In genomic region chrX:47583240-47583861, GRCh38 we compare ENCODE assay signal across 10 cellular contexts. TPM values are rescaled to one million over a fixed set of nuclear protein-coding genes. Genes with fewer than 3 reads are reported as not detected.
DNase-seq lines count a peak whose midpoint lies in the region; ATAC-seq and TF ChIP-seq lines count a peak whose summit lies in the region.
"Had no signal": no experiment of that assay in that cellular context is flagged by ENCODE, and none has a peak within 500 bp of the region (broad histone marks: within the 10 kb centered on the region; RNA-seq: fewer than 3 reads in every experiment).

No MANE protein-coding gene starts in this region.

- DNase-seq in AG04449 (ENCODE audit: low read depth, low spot score), result no peak
- no peak for DNase-seq in HCT116 (ENCODE audit: low read depth, low spot score)
- no peak for DNase-seq in choroid plexus epithelial cell (ENCODE audit: low read depth)
- no peak for DNase-seq in natural killer cell
- DNase-seq in activated gamma-delta T cell (lab: John Stamatoyannopoulos, UW), result no peak
- DNase-seq in stimulated activated CD4-positive, alpha-beta T cell treated with anti-CD3 and anti-CD28 coated beads, Interleukin-2, amount 100 ng/mL, for 48 hours, result no peak
- DNase-seq in CD1c-positive myeloid dendritic cell (ENCODE audit: extremely low spot score), result no peak
- DNase-seq: stimulated activated CD4-positive, alpha-beta T cell treated with anti-CD3 and anti-CD28 coated beads, Interleukin-4, amount 100 ng/mL, for 1 hour had no signal

- peak overlapping the region in 1 of 2 donors; percentile 88 for H3K27ac Mint-ChIP-seq in natural killer cell

- no peaks in the 10 kb centered on the region for H3K9me3 Mint-ChIP-seq in natural killer cell

- peak overlapping the region; percentile 61 for H3K4me3 Mint-ChIP-seq in natural killer cell

- TF ChIP-seq CTCF in AG04449 (IDR thresholded peaks at IDR 0.05; ENCODE audit: insufficient read depth, low read length, missing control alignments), result no peak
- TF ChIP-seq CTCF in HCT116 (IDR thresholded peaks at IDR 0.05 in 2 of 3, conservative IDR thresholded peaks at IDR 0.05 in 1 of 3; ENCODE audit: borderline replicate concordance in 1 of 3, insufficient read depth in 1 of 3, low read depth in 2 of 3, low read length in 2 of 3), result no peak
- no peak for TF ChIP-seq CTCF in choroid plexus epithelial cell (conservative IDR thresholded peaks at IDR 0.05; ENCODE audit: low read depth, low read length)
- no peak for TF ChIP-seq CTCF in natural killer cell (IDR thresholded peaks at IDR 0.05)

- H3K36me3 ChIP-seq in HCT116 (ENCODE audit: control insufficient read depth in 1 of 2, insufficient read depth in 2 of 2, low read length in 2 of 2), result peaks cover 3 to 6% of the 10 kb centered on the region in 2 experiments; a peak in 1 of 4 replicates

- CTCF ChIA-PET in AG04449 (lab: Yijun Ruan, JAX), result no interaction called here
- CTCF ChIA-PET in HCT116 (lab: Charles Lee), result no interaction called here

- peak overlapping the region; percentile 77 for H3K9ac ChIP-seq in HCT116 (ENCODE audit: low read length)

- peaks cover 20 to 39% of the 10 kb centered on the region in 2 donors for H3K4me1 Mint-ChIP-seq in natural killer cell

- POLR2A ChIA-PET in AG04449 (lab: Yijun Ruan, JAX), result interaction anchor here (0.7 to 1.7 kb wide), 2 partner anchors 10 to 1868 kb away, joined by 3 to 5 read pairs; no protein-coding TSS in a partner anchor
- POLR2A ChIA-PET in HCT116 (lab: Charles Lee), result no interaction called here

- no peak for TF ChIP-seq POLR2A in HCT116 (IDR thresholded peaks at IDR 0.05; ENCODE audit: borderline replicate concordance, extremely low read depth, insufficient read depth, insufficient read length)

- no peaks in the 10 kb centered on the region for H3K36me3 Mint-ChIP-seq in natural killer cell

- H3K4me3 ChIP-seq in AG04449 (ENCODE audit: low read depth, low read length), result peak overlapping the region; percentile 76
- H3K4me3 ChIP-seq in HCT116 (replicated peaks in 1 of 2; ENCODE audit: low read depth in 1 of 2, low read length in 2 of 2), result peak overlapping the region; percentile 59 to 66
- peak overlapping the region; percentile 75 for H3K4me3 ChIP-seq in choroid plexus epithelial cell (ENCODE audit: low read depth, low read length)

- no peaks in the 10 kb centered on the region for H3K9me3 ChIP-seq in HCT116 (ENCODE audit: control insufficient read depth in 1 of 2, insufficient read depth in 1 of 2, low read depth in 1 of 2, low read length in 2 of 2)

- H2AFZ ChIP-seq in HCT116 (ENCODE audit: low read depth, low read length, poor library complexity, severe bottlenecking), result no peak overlapping the region

- no peak for TF ChIP-seq RAD21 in HCT116 (IDR thresholded peaks at IDR 0.05; ENCODE audit: low read depth)

- H3K79me2 ChIP-seq in HCT116 (ENCODE audit: insufficient read depth, low read length), result peaks cover 20% of the 10 kb centered on the region

- H3K27ac ChIP-seq in HCT116 (ENCODE audit: low read depth, low read length), result peak overlapping the region; percentile 13; the same call in 1 of the 2 replicates

- H3K4me2 ChIP-seq in HCT116 (ENCODE audit: low read length), result peak overlapping the region; percentile 72

- intact Hi-C loops in HCT116 (cut with micrococcal nuclease) (no loop called here), natural killer cell (cut with micrococcal nuclease) (loop anchor here (5.0 kb wide), 1 partner anchor 36 kb away; no protein-coding TSS in a partner anchor)

- H3K27me3 Mint-ChIP-seq in natural killer cell (ENCODE audit: low read depth in 2 of 2), result peaks cover 0 to under 1% of the 10 kb centered on the region in 2 donors

- H3K9me2 ChIP-seq in HCT116 (ENCODE audit: insufficient read depth), result no peaks in the 10 kb centered on the region

- ATAC-seq in HCT116 (no peak), natural killer cell (no peak), esophagus mucosa (no peak)

- H4K20me1 ChIP-seq in HCT116 (ENCODE audit: insufficient read depth), result no peaks in the 10 kb centered on the region

- RAD21 ChIA-PET in HCT116 (lab: Charles Lee; ENCODE audit: low non-redundant PET in 1 of 2, low total read pairs in 2 of 2, uncharacterized antibody in 2 of 2, unreplicated experiment in 2 of 2), result no interaction called here

- no peaks in the 10 kb centered on the region for H3K27me3 ChIP-seq in HCT116 (ENCODE audit: insufficient read depth, low read length)

- peaks cover 9 to 35% of the 10 kb centered on the region in 2 experiments for H3K4me1 ChIP-seq in HCT116 (ENCODE audit: control insufficient read depth in 1 of 2, insufficient read depth in 2 of 2, low read length in 2 of 2)

- no TSS peak for BruUV-seq in HCT116 (replicated peaks; lab: Mats Ljungman, UMichigan)

TF ChIP-seq in HCT116, 20 proteins besides CTCF, POLR2A, EP300 and RAD21:
- TF ChIP-seq CEBPB (IDR thresholded peaks at IDR 0.05; ENCODE audit: low read depth) (no peak), MAX (IDR thresholded peaks at IDR 0.05) (no peak), EZH2 (IDR thresholded peaks at IDR 0.05) (no peak), CBX3 (IDR thresholded peaks at IDR 0.05; ENCODE audit: low read depth) (no peak), FOSL1 (IDR thresholded peaks at IDR 0.05; ENCODE audit: low read depth) (no peak), TCF7L2 (IDR thresholded peaks at IDR 0.05; ENCODE audit: borderline replicate concordance, extremely low read depth, insufficient read depth, insufficient read length) (no peak), SIN3A (IDR thresholded peaks at IDR 0.05; ENCODE audit: low read depth) (no peak), ZNF274 (IDR thresholded peaks at IDR 0.05; ENCODE audit: low read depth, low read length) (no peak), ZFX (IDR thresholded peaks at IDR 0.05) (no peak), POLR2AphosphoS5 (IDR thresholded peaks at IDR 0.05; ENCODE audit: low read depth, low read length) (no peak)
- TF ChIP-seq, protein P1, sequence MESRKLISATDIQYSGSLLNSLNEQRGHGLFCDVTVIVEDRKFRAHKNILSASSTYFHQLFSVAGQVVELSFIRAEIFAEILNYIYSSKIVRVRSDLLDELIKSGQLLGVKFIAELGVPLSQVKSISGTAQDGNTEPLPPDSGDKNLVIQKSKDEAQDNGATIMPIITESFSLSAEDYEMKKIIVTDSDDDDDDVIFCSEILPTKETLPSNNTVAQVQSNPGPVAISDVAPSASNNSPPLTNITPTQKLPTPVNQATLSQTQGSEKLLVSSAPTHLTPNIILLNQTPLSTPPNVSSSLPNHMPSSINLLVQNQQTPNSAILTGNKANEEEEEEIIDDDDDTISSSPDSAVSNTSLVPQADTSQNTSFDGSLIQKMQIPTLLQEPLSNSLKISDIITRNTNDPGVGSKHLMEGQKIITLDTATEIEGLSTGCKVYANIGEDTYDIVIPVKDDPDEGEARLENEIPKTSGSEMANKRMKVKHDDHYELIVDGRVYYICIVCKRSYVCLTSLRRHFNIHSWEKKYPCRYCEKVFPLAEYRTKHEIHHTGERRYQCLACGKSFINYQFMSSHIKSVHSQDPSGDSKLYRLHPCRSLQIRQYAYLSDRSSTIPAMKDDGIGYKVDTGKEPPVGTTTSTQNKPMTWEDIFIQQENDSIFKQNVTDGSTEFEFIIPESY (IDR thresholded peaks at IDR 0.05; ENCODE audit: extremely low read depth, insufficient replicate concordance, low read length), result no peak
- TF ChIP-seq, protein P2, sequence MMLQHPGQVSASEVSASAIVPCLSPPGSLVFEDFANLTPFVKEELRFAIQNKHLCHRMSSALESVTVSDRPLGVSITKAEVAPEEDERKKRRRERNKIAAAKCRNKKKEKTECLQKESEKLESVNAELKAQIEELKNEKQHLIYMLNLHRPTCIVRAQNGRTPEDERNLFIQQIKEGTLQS (IDR thresholded peaks at IDR 0.05), result no peak
- TF ChIP-seq, protein P3, sequence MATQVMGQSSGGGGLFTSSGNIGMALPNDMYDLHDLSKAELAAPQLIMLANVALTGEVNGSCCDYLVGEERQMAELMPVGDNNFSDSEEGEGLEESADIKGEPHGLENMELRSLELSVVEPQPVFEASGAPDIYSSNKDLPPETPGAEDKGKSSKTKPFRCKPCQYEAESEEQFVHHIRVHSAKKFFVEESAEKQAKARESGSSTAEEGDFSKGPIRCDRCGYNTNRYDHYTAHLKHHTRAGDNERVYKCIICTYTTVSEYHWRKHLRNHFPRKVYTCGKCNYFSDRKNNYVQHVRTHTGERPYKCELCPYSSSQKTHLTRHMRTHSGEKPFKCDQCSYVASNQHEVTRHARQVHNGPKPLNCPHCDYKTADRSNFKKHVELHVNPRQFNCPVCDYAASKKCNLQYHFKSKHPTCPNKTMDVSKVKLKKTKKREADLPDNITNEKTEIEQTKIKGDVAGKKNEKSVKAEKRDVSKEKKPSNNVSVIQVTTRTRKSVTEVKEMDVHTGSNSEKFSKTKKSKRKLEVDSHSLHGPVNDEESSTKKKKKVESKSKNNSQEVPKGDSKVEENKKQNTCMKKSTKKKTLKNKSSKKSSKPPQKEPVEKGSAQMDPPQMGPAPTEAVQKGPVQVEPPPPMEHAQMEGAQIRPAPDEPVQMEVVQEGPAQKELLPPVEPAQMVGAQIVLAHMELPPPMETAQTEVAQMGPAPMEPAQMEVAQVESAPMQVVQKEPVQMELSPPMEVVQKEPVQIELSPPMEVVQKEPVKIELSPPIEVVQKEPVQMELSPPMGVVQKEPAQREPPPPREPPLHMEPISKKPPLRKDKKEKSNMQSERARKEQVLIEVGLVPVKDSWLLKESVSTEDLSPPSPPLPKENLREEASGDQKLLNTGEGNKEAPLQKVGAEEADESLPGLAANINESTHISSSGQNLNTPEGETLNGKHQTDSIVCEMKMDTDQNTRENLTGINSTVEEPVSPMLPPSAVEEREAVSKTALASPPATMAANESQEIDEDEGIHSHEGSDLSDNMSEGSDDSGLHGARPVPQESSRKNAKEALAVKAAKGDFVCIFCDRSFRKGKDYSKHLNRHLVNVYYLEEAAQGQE (IDR thresholded peaks at IDR 0.05; ENCODE audit: low read depth), result no peak

RNA-seq across cellular contexts. Expression of gene TIMP1, which starts 1.1 kb away (rescaled TPM):
- total RNA-seq in HCT116 (2021; ENCODE audit: unreplicated experiment), result 225 TPM
- 464 and 491 TPM in 2 replicates for polyA plus RNA-seq in HCT116 (2012)
- total RNA-seq in natural killer cell, result 10 to 100 TPM; 50.9 to 71.3 (median 68.6) TPM
- 51.4 TPM for total RNA-seq in esophagus mucosa
- total RNA-seq: OCI-LY7 had no signal

RNA-seq across cellular contexts. Expression of gene ARAF, which starts 22.3 kb away (rescaled TPM):
- total RNA-seq in HCT116 (2021; ENCODE audit: unreplicated experiment) (35.4 TPM), natural killer cell (100 to 1,000 TPM; 162 to 173 (median 169) TPM), esophagus mucosa (33.8 TPM)
- 34.8 and 37.3 TPM in 2 replicates for polyA plus RNA-seq in HCT116 (2012)

RNA-seq across cellular contexts. Expression of gene SYN1, which starts 36.3 kb away (rescaled TPM):
- total RNA-seq in HCT116 (2021; ENCODE audit: unreplicated experiment) (0.86 TPM), natural killer cell (under 1 TPM in 1 of 3 donors, not detected in 2; 0.40 TPM), esophagus mucosa (0.16 TPM)
- polyA plus RNA-seq in HCT116 (2012), result 0.30 and 0.40 TPM in 2 replicates
- total RNA-seq: OCI-LY7 had no signal

RNA-seq across cellular contexts. Expression of gene CFP, which starts 46.4 kb away (rescaled TPM):
- total RNA-seq in HCT116 (2021; ENCODE audit: unreplicated experiment) (1.3 TPM), natural killer cell (10 to 100 TPM in 2 of 3 donors, 1 to 10 TPM in 1; 9.0 to 21.1 (median 19.3) TPM), esophagus mucosa (0.48 TPM)
- 0.99 and 1.0 TPM in 2 replicates for polyA plus RNA-seq in HCT116 (2012)
